In the genomic region with DNA sequence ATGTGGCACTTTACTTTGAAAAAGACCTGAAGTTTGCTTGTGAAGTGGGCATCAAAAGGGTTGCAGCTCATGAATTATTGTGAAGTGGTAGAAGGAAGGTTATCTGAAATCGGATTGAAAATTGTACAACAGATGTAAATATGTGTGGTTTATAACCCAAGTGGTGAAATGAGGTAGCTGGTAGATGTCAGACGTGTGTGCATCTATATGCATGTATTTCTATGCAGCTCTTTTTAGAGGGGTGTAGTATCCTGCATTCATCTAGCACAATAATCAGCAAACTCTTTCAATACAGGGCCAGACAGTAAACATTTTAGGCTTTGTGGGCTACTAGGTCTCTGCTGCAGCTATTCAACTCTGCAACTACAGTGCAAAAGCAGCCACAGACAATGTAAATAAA, we compare ENCODE assay signal across 26 cellular contexts.
"Had no signal": no experiment of that assay in that cellular context is flagged by ENCODE, and none has a peak within 500 bp of the region (broad histone marks: within the 10 kb centered on the region; RNA-seq: fewer than 3 reads in every experiment).

No MANE protein-coding gene starts in this region.

- H3K27me3 ChIP-seq: esophagus squamous epithelium, heart right ventricle, neural progenitor cell, spleen, uterus had no signal

- H3K4me2 ChIP-seq: neural progenitor cell had no signal

- H3K27ac Mint-ChIP-seq: activated CD4-positive, alpha-beta memory T cell treated with anti-CD3 and anti-CD28 coated beads, Interleukin-2, amount 10 ng/mL, durations not matched to agents 7 days and 5 days; activated naive CD8-positive, alpha-beta T cell treated with anti-CD3 and anti-CD28 coated beads, Interleukin-2, amount 50 U/mL, for 24 hours; activated T-cell treated with anti-CD3 and anti-CD28 coated beads, Interleukin-2, amount 50 U/mL, for 24 hours; dendritic cell treated with granulocyte-macrophage colony-stimulating factor and Interleukin-4, amounts not matched to agents 40 ng/mL and 50 ng/mL, for 4 days; neural progenitor cell; stimulated activated naive CD8-positive, alpha-beta T cell treated with anti-CD3 and anti-CD28 coated beads, Interleukin-15, Interleukin-2, amounts not matched to agents 100 ng/mL and 50 ng/mL, for 24 hours; type B pancreatic cell had no signal

- ATAC-seq: activated CD4-positive, CD25-positive, alpha-beta regulatory T cell treated with anti-CD3 and anti-CD28 coated beads, Interleukin-2, amount 50 U/mL, for 24 hours; activated naive CD8-positive, alpha-beta T cell treated with anti-CD3 and anti-CD28 coated beads, Interleukin-2, amount 50 U/mL, for 24 hours; heart right ventricle; right cardiac atrium had no signal

- H3K4me3 Mint-ChIP-seq: activated CD4-positive, alpha-beta memory T cell treated with anti-CD3 and anti-CD28 coated beads, Interleukin-2, amount 10 ng/mL, durations not matched to agents 7 days and 5 days; activated naive CD8-positive, alpha-beta T cell treated with anti-CD3 and anti-CD28 coated beads, Interleukin-2, amount 50 U/mL, for 24 hours; activated T-cell treated with anti-CD3 and anti-CD28 coated beads, Interleukin-2, amount 50 U/mL, for 24 hours; dendritic cell treated with granulocyte-macrophage colony-stimulating factor and Interleukin-4, amounts not matched to agents 40 ng/mL and 50 ng/mL, for 4 days; natural killer cell; neural progenitor cell; stimulated activated naive CD8-positive, alpha-beta T cell treated with anti-CD3 and anti-CD28 coated beads, Interleukin-15, Interleukin-2, amounts not matched to agents 100 ng/mL and 50 ng/mL, for 24 hours; type B pancreatic cell had no signal

- H3K27me3 Mint-ChIP-seq: activated CD4-positive, alpha-beta memory T cell treated with anti-CD3 and anti-CD28 coated beads, Interleukin-2, amount 10 ng/mL, durations not matched to agents 7 days and 5 days; activated naive CD8-positive, alpha-beta T cell treated with anti-CD3 and anti-CD28 coated beads, Interleukin-2, amount 50 U/mL, for 24 hours; activated T-cell treated with anti-CD3 and anti-CD28 coated beads, Interleukin-2, amount 50 U/mL, for 24 hours; dendritic cell treated with granulocyte-macrophage colony-stimulating factor and Interleukin-4, amounts not matched to agents 40 ng/mL and 50 ng/mL, for 4 days; stimulated activated naive CD8-positive, alpha-beta T cell treated with anti-CD3 and anti-CD28 coated beads, Interleukin-15, Interleukin-2, amounts not matched to agents 100 ng/mL and 50 ng/mL, for 24 hours; type B pancreatic cell had no signal

- DNase-seq: activated CD4-positive, alpha-beta memory T cell treated with anti-CD3 and anti-CD28 coated beads, Interleukin-2, amount 10 ng/mL, durations not matched to agents 7 days and 5 days; activated CD4-positive, alpha-beta T cell treated with anti-CD3 and anti-CD28 coated beads for 48 hours; activated CD8-positive, alpha-beta memory T cell treated with anti-CD3 and anti-CD28 coated beads, Interleukin-2, amount 50 U/mL, for 48 hours; activated gamma-delta T cell; activated naive CD4-positive, alpha-beta T cell treated with anti-CD3 and anti-CD28 coated beads, Interleukin-2, amount 50 U/mL, for 16 hours; activated naive CD8-positive, alpha-beta T cell treated with anti-CD3 and anti-CD28 coated beads, Interleukin-2, amount 50 U/mL, for 24 hours; activated T-cell treated with anti-CD3 and anti-CD28 coated beads, Interleukin-2, amount 50 U/mL, for 24 hours; central memory CD4-positive, alpha-beta T cell; esophagus squamous epithelium; foreskin melanocyte; heart right ventricle; natural killer cell; posterior cingulate gyrus; right cardiac atrium; spleen; stimulated activated CD4-positive, alpha-beta T cell treated with anti-CD3 and anti-CD28 coated beads, Interleukin-2, amount 100 ng/mL, for 48 hours; T1000; uterus; WERI-Rb-1 had no signal

- H3K4me1 Mint-ChIP-seq: neural progenitor cell had no signal

- H3K27ac ChIP-seq: breast epithelium, epithelial cell of prostate, esophagus squamous epithelium, heart right ventricle, neural progenitor cell, spleen, uterus, WERI-Rb-1 had no signal

- H3K36me3 ChIP-seq: breast epithelium, esophagus squamous epithelium, heart right ventricle, neural progenitor cell, spleen, uterus, WERI-Rb-1 had no signal

- H3K4me1 ChIP-seq: breast epithelium, esophagus squamous epithelium, neural progenitor cell, uterus had no signal

- H3K36me3 Mint-ChIP-seq: natural killer cell had no signal

- H3K4me3 ChIP-seq: breast epithelium, esophagus squamous epithelium, heart right ventricle, neural progenitor cell, spleen, uterus had no signal

- H2AFZ ChIP-seq: neural progenitor cell had no signal

- H3K9ac ChIP-seq: neural progenitor cell had no signal

- H3K9me3 ChIP-seq: breast epithelium, esophagus squamous epithelium, heart right ventricle, spleen, uterus had no signal

- H3K9me3 Mint-ChIP-seq: activated CD4-positive, alpha-beta memory T cell treated with anti-CD3 and anti-CD28 coated beads, Interleukin-2, amount 10 ng/mL, durations not matched to agents 7 days and 5 days; activated naive CD8-positive, alpha-beta T cell treated with anti-CD3 and anti-CD28 coated beads, Interleukin-2, amount 50 U/mL, for 24 hours; activated T-cell treated with anti-CD3 and anti-CD28 coated beads, Interleukin-2, amount 50 U/mL, for 24 hours; dendritic cell treated with granulocyte-macrophage colony-stimulating factor and Interleukin-4, amounts not matched to agents 40 ng/mL and 50 ng/mL, for 4 days; natural killer cell; stimulated activated naive CD8-positive, alpha-beta T cell treated with anti-CD3 and anti-CD28 coated beads, Interleukin-15, Interleukin-2, amounts not matched to agents 100 ng/mL and 50 ng/mL, for 24 hours; type B pancreatic cell had no signal
